In the genomic region with DNA sequence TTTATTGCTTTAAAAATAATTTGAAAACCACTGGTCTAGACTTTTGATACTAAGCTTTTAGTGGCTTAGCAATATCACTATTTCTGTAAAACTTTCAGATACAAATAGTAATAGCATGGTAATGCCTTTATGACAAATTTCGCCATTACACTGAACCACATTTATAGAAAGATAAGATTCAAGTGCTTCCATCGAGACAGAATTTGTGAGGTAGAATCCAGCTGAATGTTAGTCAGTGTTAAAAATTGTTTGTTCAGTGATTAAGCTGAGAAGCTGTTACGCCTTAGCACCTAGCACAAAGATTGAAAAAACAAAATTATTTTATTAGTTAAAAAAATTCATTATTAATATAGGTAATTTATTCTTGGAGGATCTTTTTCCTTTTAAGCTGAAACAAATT, we compare ENCODE assay signal across 37 cellular contexts. TPM values are rescaled to one million over a fixed set of nuclear protein-coding genes. Genes with fewer than 3 reads are reported as not detected.
"Had no signal": no experiment of that assay in that cellular context is flagged by ENCODE, and none has a peak within 500 bp of the region (broad histone marks: within the 10 kb centered on the region; RNA-seq: fewer than 3 reads in every experiment).

No MANE protein-coding gene starts in this region.

- H3K36me3 Mint-ChIP-seq: mesothelial cell of epicardium, naive B cell, neural progenitor cell had no signal

- H3K36me3 ChIP-seq: colonic mucosa, esophagus muscularis mucosa, heart right ventricle, neural progenitor cell, prostate gland, right atrium auricular region, thyroid gland, vagina had no signal

- H3K27me3 ChIP-seq: colonic mucosa, esophagus muscularis mucosa, foreskin keratinocyte, heart right ventricle, neural progenitor cell, right atrium auricular region, thyroid gland, vagina had no signal

- H3K27ac Mint-ChIP-seq: dendritic cell treated with granulocyte-macrophage colony-stimulating factor and Interleukin-4, amounts not matched to agents 40 ng/mL and 50 ng/mL, for 4 days; endodermal cell; mesothelial cell of epicardium; naive B cell; nephron; neural progenitor cell; stimulated activated naive CD8-positive, alpha-beta T cell treated with anti-CD3 and anti-CD28 coated beads, Interleukin-15, amount 100 ng/mL, for 72 hours had no signal

- ATAC-seq: foreskin keratinocyte; mucosa of descending colon; sciatic nerve; stimulated activated naive CD8-positive, alpha-beta T cell treated with anti-CD3 and anti-CD28 coated beads, Interleukin-15, amount 100 ng/mL, for 72 hours had no signal

- H3K4me3 ChIP-seq: colonic mucosa, esophagus muscularis mucosa, heart right ventricle, mucosa of descending colon, neural progenitor cell, prostate gland, right atrium auricular region, smooth muscle cell, thyroid gland, vagina had no signal

- H3K4me1 Mint-ChIP-seq: naive B cell; stimulated activated naive CD8-positive, alpha-beta T cell treated with anti-CD3 and anti-CD28 coated beads, Interleukin-15, amount 100 ng/mL, for 72 hours had no signal

- H3K4me1 ChIP-seq: colonic mucosa, neural progenitor cell, prostate gland, vagina had no signal

- H3K9me3 ChIP-seq: colonic mucosa, esophagus muscularis mucosa, heart right ventricle, mucosa of descending colon, prostate gland, right atrium auricular region, thyroid gland, vagina had no signal

- H3K27ac ChIP-seq: colonic mucosa, esophagus muscularis mucosa, foreskin keratinocyte, neural progenitor cell, prostate gland, right atrium auricular region, thyroid gland, vagina had no signal

- H3K9me3 Mint-ChIP-seq: dendritic cell treated with granulocyte-macrophage colony-stimulating factor and Interleukin-4, amounts not matched to agents 40 ng/mL and 50 ng/mL, for 4 days; endodermal cell; mesothelial cell of epicardium; nephron; neural progenitor cell; stimulated activated naive CD8-positive, alpha-beta T cell treated with anti-CD3 and anti-CD28 coated beads, Interleukin-15, amount 100 ng/mL, for 72 hours had no signal

- H3K4me2 ChIP-seq: neural progenitor cell, smooth muscle cell had no signal

- H3K27me3 Mint-ChIP-seq: dendritic cell treated with granulocyte-macrophage colony-stimulating factor and Interleukin-4, amounts not matched to agents 40 ng/mL and 50 ng/mL, for 4 days; naive B cell; stimulated activated naive CD8-positive, alpha-beta T cell treated with anti-CD3 and anti-CD28 coated beads, Interleukin-15, amount 100 ng/mL, for 72 hours had no signal

- H3K4me3 Mint-ChIP-seq: dendritic cell treated with granulocyte-macrophage colony-stimulating factor and Interleukin-4, amounts not matched to agents 40 ng/mL and 50 ng/mL, for 4 days; endodermal cell; mesothelial cell of epicardium; naive B cell; nephron; neural progenitor cell; stimulated activated naive CD8-positive, alpha-beta T cell treated with anti-CD3 and anti-CD28 coated beads, Interleukin-15, amount 100 ng/mL, for 72 hours had no signal

- DNase-seq: colonic mucosa; effector CD8-positive, alpha-beta T cell; endodermal cell; foreskin keratinocyte; glutamatergic neuron; heart right ventricle; hippocampal formation; islet precursor cell; mesenchymal stem cell; mucosa of descending colon; naive B cell; stimulated activated CD4-positive, alpha-beta T cell treated with anti-CD3 and anti-CD28 coated beads, Interleukin-12 subunit alpha, Interleukin-12 subunit beta, amount 100 ng/mL, for 4 hours; stimulated activated CD4-positive, alpha-beta T cell treated with anti-CD3 and anti-CD28 coated beads, Interleukin-1b, Interleukin-23, amount 100 ng/mL, for 48 hours; stimulated activated CD4-positive, alpha-beta T cell treated with anti-CD3 and anti-CD28 coated beads, Interleukin-4, amount 100 ng/mL, for 1 hour; stimulated activated CD8-positive, alpha-beta memory T cell treated with anti-CD3 and anti-CD28 coated beads, Interleukin-4, amount 100 ng/mL, for 48 hours; stimulated activated naive CD4-positive, alpha-beta T cell; stimulated activated naive CD8-positive, alpha-beta T cell treated with anti-CD3 and anti-CD28 coated beads, Interleukin-15, amount 100 ng/mL, for 72 hours; thyroid gland; trophoblast cell had no signal

RNA-seq across cellular contexts. Expression of gene GNAT3, which starts 36.5 kb away (rescaled TPM):
- total RNA-seq: colonic mucosa, endodermal cell, epithelial cell of proximal tubule, esophagus muscularis mucosa, fibroblast of lung, foreskin keratinocyte, heart right ventricle, lower leg skin, lung microvascular endothelial cell, mesothelial cell of epicardium, mucosa of descending colon, osteocyte, prostate gland, right atrium auricular region, sciatic nerve, smooth muscle cell, subcutaneous adipose tissue, temporal lobe, thyroid gland, ureter, vagina had no signal
- polyA plus RNA-seq: fibroblast of lung, foreskin keratinocyte, heart right ventricle, smooth muscle cell had no signal
